26 cellular contexts compared by ENCODE assay signal in genomic region chr6:166355552-166355951, GRCh38. TPM values are rescaled to one million over a fixed set of nuclear protein-coding genes. Genes with fewer than 3 reads are reported as not detected.
"Had no signal": no experiment of that assay in that cellular context is flagged by ENCODE, and none has a peak within 500 bp of the region (broad histone marks: within the 10 kb centered on the region; RNA-seq: fewer than 3 reads in every experiment).

No MANE protein-coding gene starts in this region.

- H3K27ac Mint-ChIP-seq: naive B cell, nephron had no signal

- H3K4me1 Mint-ChIP-seq: nephron had no signal

- H3K4me3 Mint-ChIP-seq: naive B cell, nephron had no signal

- H3K4me2 ChIP-seq: hepatocyte had no signal

- H2AFZ ChIP-seq: hepatocyte had no signal

- H3K36me3 ChIP-seq: colonic mucosa, esophagus squamous epithelium, neutrophil, sigmoid colon, stomach, thoracic aorta, transverse colon had no signal

- H3K79me2 ChIP-seq: hepatocyte had no signal

- DNase-seq: colonic mucosa; dermis blood vessel endothelial cell; esophagus squamous epithelium; foreskin fibroblast; head of caudate nucleus; left colon; left ventricle myocardium superior; mesenchymal stem cell; midbrain; naive B cell; posterior cingulate gyrus; sigmoid colon; stimulated activated naive CD4-positive, alpha-beta T cell; stomach; substantia nigra; transverse colon had no signal

- H3K27me3 ChIP-seq: colonic mucosa, hepatocyte, neutrophil, sigmoid colon, stomach had no signal

- ATAC-seq: left colon, left ventricle myocardium superior had no signal

- H3K9me3 ChIP-seq: colonic mucosa, esophagus squamous epithelium, neutrophil, sigmoid colon, stomach, thoracic aorta, transverse colon had no signal

- H3K27ac ChIP-seq: colonic mucosa, esophagus squamous epithelium, hepatocyte, neutrophil, sigmoid colon, skin epidermis, stomach, thoracic aorta, transverse colon had no signal

- H3K4me3 ChIP-seq: colonic mucosa, esophagus squamous epithelium, hepatocyte, lung, sigmoid colon, skin epidermis, stomach, thoracic aorta, transverse colon had no signal

- H3K4me1 ChIP-seq: colonic mucosa, sigmoid colon, stomach had no signal

RNA-seq across cellular contexts. Expression of gene PRR18, which starts 47.4 kb away (rescaled TPM):
- total RNA-seq: colonic mucosa, dermis blood vessel endothelial cell, epithelial cell of proximal tubule, esophagus squamous epithelium, left colon, left ventricle myocardium superior, osteoblast, pulmonary artery endothelial cell, thoracic aorta, transverse colon, urinary bladder had no signal
- polyA plus RNA-seq: stomach, urinary bladder had no signal
